Comparison of ENCODE assay signal across 10 cellular contexts in the genomic region with DNA sequence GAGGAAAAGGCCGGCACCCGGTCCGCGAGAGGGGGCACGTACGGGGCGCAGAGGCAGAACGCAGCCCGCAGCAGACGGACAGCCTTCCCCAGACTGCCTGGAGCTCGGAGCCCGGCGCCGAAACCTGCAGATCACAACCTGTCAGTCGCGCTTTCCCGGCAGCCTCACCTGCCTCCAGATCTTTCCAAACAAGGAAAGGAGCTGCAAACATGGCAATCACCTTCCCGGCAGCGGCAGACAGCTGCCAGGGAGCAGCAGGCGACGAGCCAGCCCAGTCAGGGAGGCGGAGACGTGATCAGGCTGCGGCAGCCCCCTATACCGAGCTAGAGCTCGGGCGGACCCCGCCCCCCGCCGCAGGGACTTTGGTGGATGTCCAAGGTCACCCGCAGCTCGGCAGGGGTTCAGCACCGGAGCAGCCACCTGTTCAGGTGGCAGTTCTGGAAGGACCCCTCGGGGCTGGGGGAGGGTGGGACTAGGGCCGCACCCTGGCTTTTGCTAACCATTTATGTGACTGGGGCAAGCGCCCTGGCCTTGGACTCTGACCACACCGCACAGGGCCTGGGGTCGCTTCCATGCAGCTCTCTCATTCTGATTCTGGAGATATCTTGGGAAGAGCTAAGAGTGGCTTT.
DNase-seq lines count a peak whose midpoint lies in the region; ATAC-seq, FAIRE-seq and TF ChIP-seq lines count a peak whose summit lies in the region.
"Had no signal": no experiment of that assay in that cellular context is flagged by ENCODE, and none has a peak within 500 bp of the region (broad histone marks: within the 10 kb centered on the region; RNA-seq: fewer than 3 reads in every experiment).

No MANE protein-coding gene starts in this region.

- H3K9ac ChIP-seq in GM12878 (ENCODE audit: control insufficient read depth, insufficient read depth, low read length) = no peak overlapping the region

- H3K4me2 ChIP-seq in GM12878 (ENCODE audit: control insufficient read depth, insufficient read depth) = no peak overlapping the region

- no TSS peak for BruUV-seq in GM12878 (replicated peaks; lab: Mats Ljungman, UMichigan)

- H3K27me3 ChIP-seq in GM12878 (replicated peaks in 1 of 2; ENCODE audit: control insufficient read depth in 2 of 2, insufficient read depth in 2 of 2, low read length in 1 of 2) = peaks cover 10 to 12% of the 10 kb centered on the region in 2 experiments
- H3K27me3 ChIP-seq in kidney epithelial cell (ENCODE audit: control insufficient read depth, insufficient read depth, low read length) = no peaks in the 10 kb centered on the region

- RAD21 ChIA-PET in GM12878 (lab: Charles Lee; ENCODE audit: unreplicated experiment) = no interaction called here

- no peaks in the 10 kb centered on the region for H3K4me1 ChIP-seq in GM12878 (ENCODE audit: control insufficient read depth, insufficient read depth, low read length)

- no peak overlapping the region for H2AFZ ChIP-seq in GM12878 (ENCODE audit: control insufficient read depth, low read depth, low read length)

- WGBS in GM12878 (ENCODE audit: insufficient coverage, insufficient replicate concordance, low lambda C conversion rate, missing lambda C conversion rate) = 15% methylated on average over 32 of the region's 38 CpGs

- no peaks in the 10 kb centered on the region; the same call in 2 of the 3 replicates for H3K9me3 ChIP-seq in GM12878 (replicated peaks; ENCODE audit: control insufficient read depth, insufficient read depth, low read length)
- H3K9me3 ChIP-seq: neutrophil had no signal

- DNase-seq in DMS 273 (lab: John Stamatoyannopoulos, UW; ENCODE audit: unreplicated experiment) (peak; percentile 50), DMS 273 treated with DMSO at 0.1 percent for 48 hours (lab: John Stamatoyannopoulos, UW) (no peak), GM12878 (ENCODE audit: low read depth, low spot score) (no peak), kidney epithelial cell (ENCODE audit: low read depth) (no peak), T-helper 2 cell (no peak)
- DNase-seq in central memory CD4-positive, alpha-beta T cell = no peak

- TF ChIP-seq POLR2A in GM12878 (IDR thresholded peaks at IDR 0.05; ENCODE audit: low read depth, low read length) = no peak

- SMC1A ChIA-PET in GM12878 (lab: Charles Lee; ENCODE audit: uncharacterized antibody, unreplicated experiment) = interaction anchor here (1.0 kb wide), 1 partner anchor 57 kb away, joined by 3 read pairs; no protein-coding TSS in a partner anchor

- intact Hi-C loops in GM12878 (cut with micrococcal nuclease; ENCODE audit: unreplicated experiment) = no loop called here

- TF ChIP-seq RAD21 in GM12878 (IDR thresholded peaks at IDR 0.05; ENCODE audit: insufficient read depth, low read depth, low read length) = no peak

- ATAC-seq in GM12878 (no peak), GM18861 (IDR thresholded peaks at IDR 0.05; ENCODE audit: unreplicated experiment) (no peak)

- H3K79me2 ChIP-seq in GM12878 (ENCODE audit: control insufficient read depth, insufficient read depth, low read length) = no peaks in the 10 kb centered on the region

- TF ChIP-seq CTCF in GM12878 (IDR thresholded peaks at IDR 0.05 in 2 of 3, conservative IDR thresholded peaks at IDR 0.05 in 1 of 3; ENCODE audit: control insufficient read depth in 2 of 3, extremely low read depth in 1 of 3, insufficient read depth in 1 of 3, low read depth in 3 of 3, low read length in 3 of 3) (no peak), kidney epithelial cell (IDR thresholded peaks at IDR 0.05; ENCODE audit: insufficient read depth, low read length, poor library complexity, severe bottlenecking) (no peak)

- H3K36me3 ChIP-seq in GM12878 (ENCODE audit: control insufficient read depth in 2 of 2, insufficient read depth in 2 of 2, low read length in 1 of 2) = no peaks in the 10 kb centered on the region
- no peaks in the 10 kb centered on the region for H3K36me3 ChIP-seq in kidney epithelial cell (ENCODE audit: control insufficient read depth, insufficient read depth, low read length)
- H3K36me3 ChIP-seq: neutrophil had no signal

- H4K20me1 ChIP-seq in GM12878 (ENCODE audit: control insufficient read depth, insufficient read depth) = no peaks in the 10 kb centered on the region

- H3K4me3 ChIP-seq in GM12878 (no peak overlapping the region), kidney epithelial cell (ENCODE audit: low read depth, low read length) (peak overlapping the region; percentile 37)

- TF ChIP-seq EP300 in GM12878 (IDR thresholded peaks at IDR 0.05; ENCODE audit: borderline replicate concordance in 1 of 2, control insufficient read depth in 1 of 2, low read depth in 2 of 2, low read length in 2 of 2) = no peak

- no peak overlapping the region for H3K27ac ChIP-seq in GM12878 (ENCODE audit: control insufficient read depth, insufficient read depth)
- H3K27ac ChIP-seq in temporal lobe (ENCODE audit: low read depth, low read length) = peak overlapping the region; percentile 44
- H3K27ac ChIP-seq: 22Rv1, neutrophil had no signal

- CTCF ChIA-PET in GM12878 (lab: Yijun Ruan, JAX) = no interaction called here

- in situ Hi-C loops in GM12878 (cut with MboI) = no loop called here

- no peak for FAIRE-seq in GM12878 (lab: Jason Lieb, UNC)

- POLR2A ChIA-PET in GM12878 (lab: Charles Lee) = no interaction called here

TF ChIP-seq in GM12878, 131 proteins besides CTCF, POLR2A, EP300 and RAD21:
- no peak for TF ChIP-seq GATAD2B (conservative IDR thresholded peaks at IDR 0.05; ENCODE audit: low read depth)
- TF ChIP-seq HDGF (IDR thresholded peaks at IDR 0.05) = no peak
- TF ChIP-seq RELA (IDR thresholded peaks at IDR 0.05; ENCODE audit: borderline replicate concordance, partially characterized antibody) = no peak
- TF ChIP-seq SUZ12 (IDR thresholded peaks at IDR 0.05; ENCODE audit: unreplicated experiment) = peak; percentile 7
TF ChIP-seq in GM12878: peak in this region for 1.
